20 cellular contexts compared by ENCODE assay signal in genomic region chr1:100769906-100770646, GRCh38. TPM values are rescaled to one million over a fixed set of nuclear protein-coding genes. Genes with fewer than 3 reads are reported as not detected.
DNase-seq lines count a peak whose midpoint lies in the region; ATAC-seq, FAIRE-seq and TF ChIP-seq lines count a peak whose summit lies in the region.
"Had no signal": no experiment of that assay in that cellular context is flagged by ENCODE, and none has a peak within 500 bp of the region (broad histone marks: within the 10 kb centered on the region; RNA-seq: fewer than 3 reads in every experiment).

No MANE protein-coding gene starts in this region.

- ATAC-seq in K562: no peak
- ATAC-seq: CD8-positive, alpha-beta T cell had no signal

- no peaks in the 10 kb centered on the region for H3K27me3 ChIP-seq in K562 (ENCODE audit: control insufficient read depth in 2 of 2, insufficient read depth in 2 of 2, low read length in 2 of 2)
- no peaks in the 10 kb centered on the region for H3K27me3 ChIP-seq in sigmoid colon

- peaks cover 0 to 3% of the 10 kb centered on the region in 2 experiments; a peak in 1 of 5 replicates for H3K4me1 ChIP-seq in K562 (replicated peaks in 1 of 2; ENCODE audit: control insufficient read depth in 2 of 2, insufficient read depth in 2 of 2, low read length in 2 of 2)
- H3K4me1 ChIP-seq in sigmoid colon: no peaks in the 10 kb centered on the region
- H3K4me1 ChIP-seq: BE2C had no signal

- intact Hi-C loops in K562 (cut with micrococcal nuclease): no loop called here
- intact Hi-C loops in sigmoid colon (cut with DNase I): no loop called here

- in situ Hi-C loops in K562 (cut with MboI): no loop called here

- CTCF ChIA-PET in K562 (lab: Yijun Ruan, JAX; ENCODE audit: low intra/inter-chr PET ratio) (no interaction called here), HEK293T (lab: Yijun Ruan, JAX) (no interaction called here)

- no peaks in the 10 kb centered on the region for H3K79me2 ChIP-seq in K562 (ENCODE audit: control insufficient read depth, insufficient read depth, low read length)

- TF ChIP-seq EP300 in K562 (IDR thresholded peaks at IDR 0.05; ENCODE audit: low read length) (no peak), sigmoid colon (IDR thresholded peaks at IDR 0.05) (no peak)

- DNase-seq in M059J (ENCODE audit: low read depth): peak; percentile 39
- DNase-seq in K562 (ENCODE audit: extremely low read depth in 1 of 4, low spot score in 3 of 4): no peak
- DNase-seq in fibroblast of the aortic adventitia (ENCODE audit: low read depth): peak; percentile 41
- DNase-seq in stromal cell of bone marrow (ENCODE audit: low read depth): peak; percentile 13
- DNase-seq in NCI-H1092 treated with DMSO at 0.1 percent for 48 hours (lab: John Stamatoyannopoulos, UW): no peak
- no peak for DNase-seq in sigmoid colon
- DNase-seq in HEK293T (ENCODE audit: extremely low spot score): no peak
- DNase-seq: BE2C; CD8-positive, alpha-beta T cell; DMS79 treated with DMSO at 0.1 percent for 48 hours; GDM1; GOT3; NCI-H1417; NCI-H2029; NCI-H2171 treated with DMSO at 0.1 percent for 48 hours; NCI-H510A; NCI-H82; SIG-M5 had no signal

- BruUV-seq in K562 (replicated peaks; lab: Mats Ljungman, UMichigan): no TSS peak

- H3K9ac ChIP-seq in K562 (ENCODE audit: insufficient read depth in 1 of 2, low read depth in 2 of 2, low read length in 2 of 2): no peak overlapping the region

- H4K20me1 ChIP-seq in K562 (replicated peaks; ENCODE audit: control insufficient read depth, insufficient read depth, low read length): no peaks in the 10 kb centered on the region

- FAIRE-seq in K562 (lab: Jason Lieb, UNC): no peak
- FAIRE-seq: D721Med, GM12892 had no signal

- H3K9me1 ChIP-seq in K562 (ENCODE audit: control insufficient read depth, insufficient read depth, low read length): no peaks in the 10 kb centered on the region

- H2AFZ ChIP-seq in K562 (ENCODE audit: low read depth, low read length): peak overlapping the region; percentile 27; the same call in 1 of the 2 replicates

- H3K36me3 ChIP-seq in K562 (ENCODE audit: control insufficient read depth, insufficient read depth, low read length) (no peaks in the 10 kb centered on the region), sigmoid colon (no peaks in the 10 kb centered on the region)
- H3K36me3 ChIP-seq: BE2C had no signal

- TF ChIP-seq POLR2A in K562 (conservative IDR thresholded peaks at IDR 0.05) (no peak), sigmoid colon (IDR thresholded peaks at IDR 0.05) (no peak)

- 22% methylated on average over 4 of the region's 4 CpGs for WGBS in K562 (ENCODE audit: insufficient coverage, low coverage, missing lambda C conversion rate)
- 50 to 56% methylated on average over 4 of the region's 4 CpGs for WGBS in sigmoid colon, 2 donors

- H3K27ac ChIP-seq in K562 (ENCODE audit: extremely low read depth, low read depth, low read length) (no peak overlapping the region), sigmoid colon (no peak overlapping the region)

- no peaks in the 10 kb centered on the region for H3K9me3 ChIP-seq in K562 (replicated peaks; ENCODE audit: control insufficient read depth, insufficient read depth, low read depth, low read length)
- no peaks in the 10 kb centered on the region for H3K9me3 ChIP-seq in sigmoid colon
- H3K9me3 ChIP-seq: BE2C had no signal

- POLR2A ChIA-PET in K562 (lab: Yijun Ruan, JAX): interaction anchor here (0.6 kb wide), 1 partner anchor 38 kb away, joined by 3 read pairs; no protein-coding TSS in a partner anchor
- POLR2A ChIA-PET in HEK293T (lab: Yijun Ruan, JAX): no interaction called here

- H3K4me3 ChIP-seq in K562: no peak overlapping the region
- no peak overlapping the region for H3K4me3 ChIP-seq in fibroblast of the aortic adventitia (ENCODE audit: low read depth, low read length)
- H3K4me3 ChIP-seq in sigmoid colon: no peak overlapping the region

- H3K4me2 ChIP-seq in K562 (ENCODE audit: insufficient read depth, low read length): no peak overlapping the region

- TF ChIP-seq CTCF in K562 (IDR thresholded peaks at IDR 0.05 in 2 of 3, conservative IDR thresholded peaks at IDR 0.05 in 1 of 3; ENCODE audit: insufficient read depth in 2 of 3, low read depth in 1 of 3, low read length in 3 of 3) (no peak), fibroblast of the aortic adventitia (IDR thresholded peaks at IDR 0.05; ENCODE audit: insufficient read depth, low read length) (no peak), sigmoid colon (IDR thresholded peaks at IDR 0.05) (no peak)

- TF ChIP-seq RAD21 in K562 (CRISPR knock-in tag; conservative IDR thresholded peaks at IDR 0.05 in 1 of 2, IDR thresholded peaks at IDR 0.05 in 1 of 2): no peak

TF ChIP-seq in K562, 482 proteins besides CTCF, POLR2A, EP300 and RAD21:
- TF ChIP-seq MEF2A (IDR thresholded peaks at IDR 0.05; ENCODE audit: control insufficient read depth, low read depth, low read length): peak; percentile 45; the same call in 1 of the 2 replicates
- TF ChIP-seq ZNF431 (CRISPR knock-in tag; IDR thresholded peaks at IDR 0.05): no peak
- TF ChIP-seq BACH1 (tag; IDR thresholded peaks at IDR 0.05): no peak
- no peak for TF ChIP-seq FOXK2 (conservative IDR thresholded peaks at IDR 0.05 in 1 of 2, IDR thresholded peaks at IDR 0.05 in 1 of 2; ENCODE audit: low read depth in 2 of 2)

TF ChIP-seq in HEK293T, 16 proteins besides CTCF, POLR2A, EP300 and RAD21:
- no peak for TF ChIP-seq ARNT (IDR thresholded peaks at IDR 0.05)
- TF ChIP-seq FOXM1 (IDR thresholded peaks at IDR 0.05; ENCODE audit: borderline replicate concordance): no peak
- TF ChIP-seq PKNOX1 (IDR thresholded peaks at IDR 0.05): no peak
- no peak for TF ChIP-seq SP1 (IDR thresholded peaks at IDR 0.05)
- TF ChIP-seq ELF4 (IDR thresholded peaks at IDR 0.05): no peak
- no peak for TF ChIP-seq HDGF (IDR thresholded peaks at IDR 0.05; ENCODE audit: borderline replicate concordance)
- TF ChIP-seq CTBP1 (IDR thresholded peaks at IDR 0.05; ENCODE audit: borderline replicate concordance): no peak
- TF ChIP-seq LEF1 (IDR thresholded peaks at IDR 0.05; ENCODE audit: borderline replicate concordance): no peak
- no peak for TF ChIP-seq SUZ12 (IDR thresholded peaks at IDR 0.05)
- TF ChIP-seq TARDBP (IDR thresholded peaks at IDR 0.05): no peak
- no peak for TF ChIP-seq ZNF384 (IDR thresholded peaks at IDR 0.05)
- no peak for TF ChIP-seq L3MBTL2 (conservative IDR thresholded peaks at IDR 0.05)
- TF ChIP-seq FOXK2 (IDR thresholded peaks at IDR 0.05): no peak
- no peak for TF ChIP-seq BHLHE40 (IDR thresholded peaks at IDR 0.05; ENCODE audit: borderline replicate concordance)
- no peak for TF ChIP-seq NFRKB (IDR thresholded peaks at IDR 0.05)
- TF ChIP-seq FOXA1 (IDR thresholded peaks at IDR 0.05): no peak

RNA-seq across cellular contexts. Expression of gene VCAM1, which starts 50.5 kb away (rescaled TPM):
- 2.8 and 5.0 TPM in 2 replicates for total RNA-seq in M059J (2014; rRNA removed; shearing (Covaris generic))
- not detected in 2 replicates for total RNA-seq in K562 (2011; cell fraction: chromatin; rRNA removed; ENCODE audit: low replicate concordance)
- total RNA-seq in K562 (2011; cell fraction: nucleolus; rRNA removed): not detected in 2 replicates
- not detected in 2 replicates for total RNA-seq in K562 (2011; cell fraction: nucleoplasm; rRNA removed)
- total RNA-seq in K562 (2014; rRNA removed): 0.04 TPM in 1 of 2 replicates, not detected in the other
- not detected in 2 replicates for total RNA-seq in K562 (2014; rRNA removed; fragmentation: Illumina TruSeq; extraction: Trizol)
- total RNA-seq in K562 (2015; rRNA removed; fragmentation: Illumina TruSeq; extraction: Trizol): not detected in 2 replicates
- 0.09 and 0.13 TPM in 2 replicates for total RNA-seq in K562 (2021)
- not detected in 2 replicates for polyA plus RNA-seq in K562 (2011; rRNA removed)
- not detected in 2 replicates for polyA plus RNA-seq in K562 (2011; cell fraction: cytosol; rRNA removed)
- polyA plus RNA-seq in K562 (2011; cell fraction: nucleus; rRNA removed): not detected in 2 replicates
- not detected in 2 replicates for polyA plus RNA-seq in K562 (2012)
- not detected in 2 replicates for polyA plus RNA-seq in K562 (2014; fragmentation: Illumina TruSeq; extraction: Trizol)
- polyA plus RNA-seq in K562 (2014; fragmentation: Nextera tagmentation; extraction: Ambion mirVana): under 1 TPM in 1 of 2 experiments, not detected in 1; 0.04 TPM
- not detected in 2 replicates for polyA plus RNA-seq in K562 (2014; rRNA removed)
- not detected in 2 replicates for polyA minus RNA-seq in K562 (2011; rRNA and poly(A)+ RNA removed)
- not detected in 2 replicates for polyA minus RNA-seq in K562 (2011; cell fraction: cytosol; rRNA and poly(A)+ RNA removed)
- not detected in 2 replicates for polyA minus RNA-seq in K562 (2011; cell fraction: nucleus; rRNA and poly(A)+ RNA removed)
- 0.63 and 24.8 TPM in 2 replicates for total RNA-seq in fibroblast of the aortic adventitia (ENCODE audit: low replicate concordance)
- 10 to 100 TPM in 2 of 4 donors, 1 to 10 TPM in 2; 5.5 to 18.9 (median 8.9) TPM for total RNA-seq in sigmoid colon
- polyA plus RNA-seq in sigmoid colon: 10 to 100 TPM in 1 of 3 donors, 1 to 10 TPM in 2; 1.8 to 16.1 (median 1.8) TPM

Comparison
In these comparisons a context has a peak if more than half of its experiments do, and no peak if none do; other contexts are left out.
1. DNase-seq: peak in M059J (single experiment), fibroblast of the aortic adventitia (single experiment) and stromal cell of bone marrow (single experiment); none in K562 (0 of 4), NCI-H1092 treated with DMSO at 0.1 percent for 48 hours (single experiment), sigmoid colon (single experiment) and HEK293T (single experiment).